ENCODE assay signal across 19 cellular contexts in the genomic region with DNA sequence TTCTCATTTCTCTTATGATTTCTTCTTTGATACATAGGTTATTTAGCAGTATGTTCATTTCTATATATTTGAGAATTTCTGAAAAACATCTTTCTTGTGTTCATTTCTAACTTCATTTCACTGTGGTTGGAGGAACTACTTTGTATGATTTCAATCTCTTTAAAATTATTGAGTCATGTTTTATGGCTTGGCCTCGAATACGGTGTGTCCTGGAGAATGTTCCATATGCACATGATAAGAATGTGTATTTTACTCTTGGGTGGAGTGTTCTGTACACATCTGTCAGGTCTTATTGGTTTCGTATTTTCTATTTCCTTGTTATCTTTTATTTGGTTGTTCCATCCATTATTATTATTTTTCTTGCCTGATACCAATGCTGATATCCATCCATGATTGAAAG. TPM values are rescaled to one million over a fixed set of nuclear protein-coding genes. Genes with fewer than 3 reads are reported as not detected.
DNase-seq lines count a peak whose midpoint lies in the region; ATAC-seq and TF ChIP-seq lines count a peak whose summit lies in the region.
"Had no signal": no experiment of that assay in that cellular context is flagged by ENCODE, and none has a peak within 500 bp of the region (broad histone marks: within the 10 kb centered on the region; RNA-seq: fewer than 3 reads in every experiment).

No MANE protein-coding gene starts in this region.

- DNase-seq in CD4-positive, alpha-beta memory T cell, result no peak
- DNase-seq in colonic mucosa (no peak), posterior cingulate gyrus (no peak), GM23338 (ENCODE audit: low spot score) (no peak), cerebellar cortex (ENCODE audit: low spot score) (no peak)
- no peak for DNase-seq in naive thymus-derived CD4-positive, alpha-beta T cell
- DNase-seq: activated CD4-positive, alpha-beta T cell treated with anti-CD3 and anti-CD28 coated beads, Interleukin-2, amount 50 U/mL, for 1 hour; activated gamma-delta T cell treated with Interleukin-2 at 50 U/mL for 16 hours; anterior cingulate cortex; endodermal cell; GM23248; heart left ventricle; Karpas-422; NCI-H1105 treated with DMSO at 0.1 percent for 48 hours; NCI-H510A; stimulated activated CD4-positive, alpha-beta T cell treated with anti-CD3 and anti-CD28 coated beads, Interleukin-1b, Interleukin-23, amount 100 ng/mL, for 48 hours had no signal

- H3K27ac ChIP-seq in 22Rv1 (peak overlapping the region; percentile 31), colonic mucosa (peak overlapping the region; percentile 95), GM23338 (ENCODE audit: low read depth) (no peak overlapping the region)
- H3K27ac ChIP-seq in CD4-positive, alpha-beta memory T cell (ENCODE audit: low read depth, low read length), result no peak overlapping the region
- no peak overlapping the region for H3K27ac ChIP-seq in naive thymus-derived CD4-positive, alpha-beta T cell (ENCODE audit: low read depth, low read length)
- H3K27ac ChIP-seq: GM23248, heart left ventricle had no signal

- peaks cover 27 to 67% (median 47%) of the 10 kb centered on the region in 4 donors for H3K4me1 Mint-ChIP-seq in CD4-positive, alpha-beta memory T cell
- H3K4me1 Mint-ChIP-seq in naive thymus-derived CD4-positive, alpha-beta T cell, result peaks cover 17 to 74% (median 52%) of the 10 kb centered on the region in 7 donors
- H3K4me1 Mint-ChIP-seq in GM23338, result peaks cover 19% of the 10 kb centered on the region
- H3K4me1 Mint-ChIP-seq: endodermal cell had no signal

- intact Hi-C loops in CD4-positive, alpha-beta memory T cell (cut with micrococcal nuclease), result no loop called here
- intact Hi-C loops in colonic mucosa (cut with DNase I), result no loop called here
- intact Hi-C loops in naive thymus-derived CD4-positive, alpha-beta T cell (cut with micrococcal nuclease), result no loop called here
- intact Hi-C loops in posterior cingulate gyrus (cut with DNase I), result no loop called here

- H3K9me3 Mint-ChIP-seq in CD4-positive, alpha-beta memory T cell, result peaks cover 0 to 3% (median 0%) of the 10 kb centered on the region in 8 donors
- peaks cover 0 to 5% (median 0%) of the 10 kb centered on the region in 11 donors for H3K9me3 Mint-ChIP-seq in naive thymus-derived CD4-positive, alpha-beta T cell
- H3K9me3 Mint-ChIP-seq in GM23338, result peaks cover 7% of the 10 kb centered on the region; the same call in 2 of the 3 replicates

- peak overlapping the region in 4 of 7 donors; percentile 35 to 61 (median 38) for H3K27ac Mint-ChIP-seq in CD4-positive, alpha-beta memory T cell
- peak overlapping the region in 7 of 9 donors; percentile 15 to 80 (median 48) for H3K27ac Mint-ChIP-seq in naive thymus-derived CD4-positive, alpha-beta T cell
- H3K27ac Mint-ChIP-seq in GM23338, result no peak overlapping the region
- H3K27ac Mint-ChIP-seq: endodermal cell had no signal

- H2AFZ ChIP-seq in GM23338, result no peak overlapping the region
- H2AFZ ChIP-seq: GM23248 had no signal

- peak overlapping the region in 1 of 8 donors; percentile 45 for H3K4me3 Mint-ChIP-seq in CD4-positive, alpha-beta memory T cell
- H3K4me3 Mint-ChIP-seq in naive thymus-derived CD4-positive, alpha-beta T cell, result no peak overlapping the region
- H3K4me3 Mint-ChIP-seq in GM23338, result no peak overlapping the region
- H3K4me3 Mint-ChIP-seq: endodermal cell had no signal

- H3K4me2 ChIP-seq in GM23338, result no peak overlapping the region

- no peaks in the 10 kb centered on the region for H3K27me3 Mint-ChIP-seq in CD4-positive, alpha-beta memory T cell
- H3K27me3 Mint-ChIP-seq in naive thymus-derived CD4-positive, alpha-beta T cell, result no peaks in the 10 kb centered on the region
- H3K27me3 Mint-ChIP-seq in GM23338 (ENCODE audit: insufficient read depth, low read depth, poor library complexity), result peaks cover 13% of the 10 kb centered on the region

- POLR2A ChIA-PET in CD4-positive, alpha-beta memory T cell (lab: Charles Lee; ENCODE audit: partially characterized antibody), result interaction anchor here (1.2 to 1.3 kb wide), 2 partner anchors 19 to 24 kb away, joined by 3 to 4 read pairs; no protein-coding TSS in a partner anchor
- POLR2A ChIA-PET in naive thymus-derived CD4-positive, alpha-beta T cell (lab: Charles Lee), result no interaction called here

- H4K20me1 ChIP-seq in GM23338 (replicated peaks; ENCODE audit: insufficient read depth), result peaks cover 38% of the 10 kb centered on the region

- peak overlapping the region in 1 of 2 donors; percentile 51 for H3K9ac ChIP-seq in colonic mucosa (ENCODE audit: low read depth in 2 of 2, low read length in 2 of 2)
- H3K9ac ChIP-seq: GM23248 had no signal

- 0 out of 2 replicates have a peak, but pooled peaks cover 2% of the 10 kb centered on the region for H3F3A ChIP-seq in GM23338 (replicated peaks; ENCODE audit: low read depth)

- H3K9me3 ChIP-seq in CD4-positive, alpha-beta memory T cell (ENCODE audit: control insufficient read depth in 1 of 2, low read length in 2 of 2), result no peaks in the 10 kb centered on the region
- no peaks in the 10 kb centered on the region for H3K9me3 ChIP-seq in colonic mucosa
- H3K9me3 ChIP-seq in naive thymus-derived CD4-positive, alpha-beta T cell (ENCODE audit: control insufficient read depth in 2 of 3, low read length in 3 of 3), result no peaks in the 10 kb centered on the region

- H3K36me3 Mint-ChIP-seq in CD4-positive, alpha-beta memory T cell, result peaks cover 7 to 12% of the 10 kb centered on the region in 2 donors
- peaks cover 0 to 47% (median 8%) of the 10 kb centered on the region in 5 donors for H3K36me3 Mint-ChIP-seq in naive thymus-derived CD4-positive, alpha-beta T cell
- H3K36me3 Mint-ChIP-seq in GM23338 (ENCODE audit: low read depth), result peaks cover 11% of the 10 kb centered on the region; the same call in 2 of the 3 replicates

- no peak overlapping the region for H3K4me3 ChIP-seq in CD4-positive, alpha-beta memory T cell (ENCODE audit: low read length in 2 of 2)
- H3K4me3 ChIP-seq in colonic mucosa, result no peak overlapping the region
- no peak overlapping the region for H3K4me3 ChIP-seq in naive thymus-derived CD4-positive, alpha-beta T cell (ENCODE audit: low read length)
- no peak overlapping the region for H3K4me3 ChIP-seq in GM23338
- H3K4me3 ChIP-seq: GM23248, heart left ventricle, lung had no signal

- TF ChIP-seq CTCF in 22Rv1 (IDR thresholded peaks at IDR 0.05) (no peak), colonic mucosa (IDR thresholded peaks at IDR 0.05) (no peak), GM23338 (conservative IDR thresholded peaks at IDR 0.05; ENCODE audit: low read depth in 2 of 2) (no peak)

- H3K27me3 ChIP-seq in CD4-positive, alpha-beta memory T cell (ENCODE audit: insufficient read depth, low read length), result no peaks in the 10 kb centered on the region
- H3K27me3 ChIP-seq in colonic mucosa (no peaks in the 10 kb centered on the region), GM23338 (ENCODE audit: insufficient read depth) (no peaks in the 10 kb centered on the region)
- no peaks in the 10 kb centered on the region for H3K27me3 ChIP-seq in naive thymus-derived CD4-positive, alpha-beta T cell (ENCODE audit: control insufficient read depth in 2 of 2, insufficient read depth in 2 of 2, low read length in 2 of 2)
- H3K27me3 ChIP-seq: heart left ventricle had no signal

- H3K36me3 ChIP-seq in CD4-positive, alpha-beta memory T cell (ENCODE audit: insufficient read depth, low read length), result peaks cover 8% of the 10 kb centered on the region
- no peaks in the 10 kb centered on the region for H3K36me3 ChIP-seq in colonic mucosa
- H3K36me3 ChIP-seq in naive thymus-derived CD4-positive, alpha-beta T cell (ENCODE audit: control insufficient read depth in 2 of 3, insufficient read depth in 3 of 3, low read length in 3 of 3), result peaks cover 0 to 22% (median 0%) of the 10 kb centered on the region in 3 experiments
- no peaks in the 10 kb centered on the region; the same call in 1 of the 2 replicates for H3K36me3 ChIP-seq in GM23338 (ENCODE audit: insufficient read depth)
- H3K36me3 ChIP-seq: heart left ventricle had no signal

- peaks cover 56% of the 10 kb centered on the region for H3K4me1 ChIP-seq in CD4-positive, alpha-beta memory T cell (ENCODE audit: insufficient read depth, low read length)
- H3K4me1 ChIP-seq in colonic mucosa, result peaks cover 43% of the 10 kb centered on the region
- peaks cover 0 to 8% of the 10 kb centered on the region in 2 donors for H3K4me1 ChIP-seq in naive thymus-derived CD4-positive, alpha-beta T cell (ENCODE audit: control insufficient read depth in 2 of 2, insufficient read depth in 2 of 2, low read length in 2 of 2)
- H3K4me1 ChIP-seq in GM23338 (ENCODE audit: insufficient read depth), result no peaks in the 10 kb centered on the region

- no peaks in the 10 kb centered on the region for H3K9me2 ChIP-seq in GM23338 (ENCODE audit: insufficient read depth)

- CTCF ChIA-PET in CD4-positive, alpha-beta memory T cell (lab: Charles Lee; ENCODE audit: partially characterized antibody), result interaction anchor here (0.7 kb wide), 1 partner anchor 30 kb away, joined by 3 read pairs; no protein-coding TSS in a partner anchor
- CTCF ChIA-PET in naive thymus-derived CD4-positive, alpha-beta T cell (lab: Charles Lee), result no interaction called here

- no peak for ATAC-seq in naive thymus-derived CD4-positive, alpha-beta T cell
- no peak for ATAC-seq in GM23338
- no peak for ATAC-seq in HG03139 (IDR thresholded peaks at IDR 0.05; ENCODE audit: unreplicated experiment)
- ATAC-seq: heart left ventricle had no signal

- H3K79me2 ChIP-seq in GM23338 (replicated peaks; ENCODE audit: insufficient read depth), result peaks cover 97% of the 10 kb centered on the region

RNA-seq across cellular contexts. Expression of a gene that starts 22.9 kb away (rescaled TPM):
- total RNA-seq in CD4-positive, alpha-beta memory T cell, result 100 to 1,000 TPM; 245 to 272 TPM
- 100 to 1,000 TPM in 1 of 2 donors, 10 to 100 TPM in 1; 46.3 to 103 TPM for polyA plus RNA-seq in CD4-positive, alpha-beta memory T cell
- total RNA-seq in colonic mucosa, result 100 to 1,000 TPM; 450 to 461 TPM
- total RNA-seq in naive thymus-derived CD4-positive, alpha-beta T cell, result 100 to 1,000 TPM; 238 to 340 (median 269) TPM
- 100 to 1,000 TPM in 1 of 2 donors, 10 to 100 TPM in 1; 49.1 to 111 TPM for polyA plus RNA-seq in naive thymus-derived CD4-positive, alpha-beta T cell
- total RNA-seq in GM23338 (2014; rRNA removed; shearing (Covaris generic)), result 107 and 138 TPM in 2 replicates
- polyA plus RNA-seq in GM23338 (2016; fragmentation: Nextera tagmentation; extraction: Ambion mirVana), result 40.0 and 40.7 TPM in 2 replicates

RNA-seq across cellular contexts. Expression of a gene that starts 39.6 kb away (rescaled TPM):
- total RNA-seq in CD4-positive, alpha-beta memory T cell, result 10 to 100 TPM; 36.2 to 39.9 TPM
- polyA plus RNA-seq in CD4-positive, alpha-beta memory T cell, result 10 to 100 TPM; 40.3 to 66.0 TPM
- total RNA-seq in colonic mucosa, result 10 to 100 TPM; 74.9 to 94.1 TPM
- 10 to 100 TPM; 36.1 to 63.4 (median 54.9) TPM for total RNA-seq in naive thymus-derived CD4-positive, alpha-beta T cell
- 10 to 100 TPM; 38.0 to 41.8 TPM for polyA plus RNA-seq in naive thymus-derived CD4-positive, alpha-beta T cell
- 54.5 and 61.2 TPM in 2 replicates for total RNA-seq in GM23338 (2014; rRNA removed; shearing (Covaris generic))
- polyA plus RNA-seq in GM23338 (2016; fragmentation: Nextera tagmentation; extraction: Ambion mirVana), result 77.4 and 83.5 TPM in 2 replicates

Comparison
In these comparisons a context has a peak if more than half of its experiments do, and no peak if none do; other contexts are left out.
1. H3K27ac ChIP-seq: peak in 22Rv1 (single experiment) and colonic mucosa (single experiment); none in CD4-positive, alpha-beta memory T cell (single experiment), naive thymus-derived CD4-positive, alpha-beta T cell (single experiment) and GM23338 (single experiment).